ENCODE assay signal across 26 cellular contexts in genomic region chr15:101065570-101066221, GRCh38.
"Had no signal": no experiment of that assay in that cellular context is flagged by ENCODE, and none has a peak within 500 bp of the region (broad histone marks: within the 10 kb centered on the region; RNA-seq: fewer than 3 reads in every experiment).

No MANE protein-coding gene starts in this region.

- H3K9me3 ChIP-seq: breast epithelium, stomach, thyroid gland had no signal

- H3K9ac ChIP-seq: parathyroid adenoma had no signal

- H3K4me3 ChIP-seq: breast epithelium, lung, stomach, thyroid gland had no signal

- H2AFZ ChIP-seq: parathyroid adenoma had no signal

- DNase-seq: activated CD4-positive, alpha-beta memory T cell treated with anti-CD3 and anti-CD28 coated beads for 36 hours; activated CD4-positive, alpha-beta T cell treated with anti-CD3 and anti-CD28 coated beads, Interleukin-2, amount 10 ng/mL, durations not matched to agents 24 days and 14 days; activated CD4-positive, CD25-positive, alpha-beta regulatory T cell treated with anti-CD3 and anti-CD28 coated beads, Interleukin-2, amount 50 U/mL, for 72 hours; activated CD8-positive, alpha-beta memory T cell treated with anti-CD3 and anti-CD28 coated beads, Interleukin-2, amount 50 U/mL, for 4 hours; activated naive CD8-positive, alpha-beta T cell treated with anti-CD3 and anti-CD28 coated beads, Interleukin-2, amount 50 U/mL, for 24 hours; activated T-cell treated with anti-CD3 and anti-CD28 coated beads, Interleukin-2, amount 50 U/mL, for 24 hours; amygdala; central memory CD4-positive, alpha-beta T cell; endodermal cell; foreskin fibroblast; hypothalamus; kidney glomerular epithelial cell; nucleus accumbens; stimulated activated CD4-positive, alpha-beta T cell treated with anti-CD3 and anti-CD28 coated beads, Interleukin-4, amount 100 ng/mL, for 4 hours; stimulated activated CD8-positive, alpha-beta memory T cell treated with anti-CD3 and anti-CD28 coated beads, Interleukin-4, amount 100 ng/mL, for 48 hours; stimulated activated naive B cell treated with anti-CD40 and anti-IgM and Interleukin-4, amounts not matched to agents 10 μg/mL and 1 μg/mL and 100 μg/mL, for 72 hours; stomach; SW 1271; T1000; thyroid gland had no signal

- H3K4me1 ChIP-seq: parathyroid adenoma had no signal

- H3K79me2 ChIP-seq: parathyroid adenoma had no signal

- ATAC-seq: activated naive CD8-positive, alpha-beta T cell treated with anti-CD3 and anti-CD28 coated beads, Interleukin-2, amount 50 U/mL, for 24 hours; esophagus mucosa; left lobe of liver; right cardiac atrium; stimulated activated naive B cell treated with anti-CD40 and anti-IgM and Interleukin-4, amounts not matched to agents 10 μg/mL and 1 μg/mL and 100 μg/mL, for 72 hours had no signal

- H3K36me3 ChIP-seq: breast epithelium, thyroid gland had no signal

- H3K27ac ChIP-seq: breast epithelium, parathyroid adenoma, stomach, thyroid gland had no signal

- H3K27me3 ChIP-seq: breast epithelium, stomach, thyroid gland had no signal
